In the genomic region with DNA sequence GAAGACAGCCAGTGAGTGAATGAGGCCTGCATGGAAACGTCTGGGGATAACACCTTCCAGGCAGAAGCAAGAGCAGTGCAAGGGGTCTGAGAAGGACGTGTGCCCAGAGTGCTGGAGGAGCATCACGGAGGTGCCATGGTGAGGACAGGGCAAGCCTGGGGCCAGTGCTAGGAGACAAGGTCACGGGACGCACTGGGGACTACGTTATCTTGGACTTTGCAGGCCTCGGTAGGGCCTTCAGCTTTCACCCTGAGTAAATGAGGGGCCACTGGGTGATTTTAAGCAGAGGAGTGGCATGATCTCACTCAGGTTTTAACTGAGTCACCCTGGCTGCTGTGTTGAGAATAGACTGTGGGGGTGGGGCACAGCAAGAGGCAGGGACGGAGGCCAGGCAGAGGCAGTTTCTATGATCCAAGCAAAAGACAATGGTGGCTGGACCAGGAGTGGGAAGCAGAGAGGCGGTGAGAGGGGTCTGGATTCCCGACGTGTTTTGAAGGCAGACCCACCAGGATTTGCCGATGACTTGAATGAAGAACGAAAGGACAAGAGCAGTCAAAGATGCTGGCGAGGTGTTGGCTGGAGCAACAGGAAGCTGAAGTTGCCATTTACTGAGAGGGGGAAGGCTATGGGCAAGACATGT, we compare ENCODE assay signal across 17 cellular contexts.
DNase-seq lines count a peak whose midpoint lies in the region; ATAC-seq, FAIRE-seq and TF ChIP-seq lines count a peak whose summit lies in the region.
"Had no signal": no experiment of that assay in that cellular context is flagged by ENCODE, and none has a peak within 500 bp of the region (broad histone marks: within the 10 kb centered on the region; RNA-seq: fewer than 3 reads in every experiment).

No MANE protein-coding gene starts in this region.

- no peaks in the 10 kb centered on the region; the same call in 1 of the 2 replicates for H3K23me2 ChIP-seq in H1 (ENCODE audit: low read depth, low read length)

- no peak for TF ChIP-seq POLR2A in Peyer's patch (IDR thresholded peaks at IDR 0.05)
- no peak for TF ChIP-seq POLR2A in H1 (IDR thresholded peaks at IDR 0.05; ENCODE audit: control extremely low read depth in 1 of 2, low read depth in 2 of 2, low read length in 2 of 2)

- no peak overlapping the region for H4K5ac ChIP-seq in H1 (ENCODE audit: insufficient read length, low read depth, low read length)

- H4K20me1 ChIP-seq in GM23248 (ENCODE audit: insufficient read depth) (no peaks in the 10 kb centered on the region), H1 (replicated peaks in 1 of 2; ENCODE audit: control insufficient read depth in 1 of 2, insufficient read depth in 2 of 2, low read length in 2 of 2) (no peaks in the 10 kb centered on the region)

- H3K27ac ChIP-seq in GM23248 (no peak overlapping the region), Peyer's patch (no peak overlapping the region), H1 (ENCODE audit: low read depth, low read length) (no peak overlapping the region), foreskin keratinocyte (no peak overlapping the region)
- H3K27ac ChIP-seq in CD4-positive, alpha-beta memory T cell (ENCODE audit: low read depth, low read length) = no peak overlapping the region
- H3K27ac ChIP-seq: HL-60, psoas muscle, SJCRH30 had no signal

- no peaks in the 10 kb centered on the region for H3K36me3 ChIP-seq in GM23248 (ENCODE audit: low read depth)
- H3K36me3 ChIP-seq in Peyer's patch = no peaks in the 10 kb centered on the region
- no peaks in the 10 kb centered on the region for H3K36me3 ChIP-seq in H1 (ENCODE audit: control insufficient read depth in 2 of 4, insufficient read depth in 4 of 4, low read length in 3 of 4)
- no peaks in the 10 kb centered on the region for H3K36me3 ChIP-seq in CD4-positive, alpha-beta memory T cell (ENCODE audit: insufficient read depth, low read length)
- H3K36me3 ChIP-seq: SJCRH30 had no signal

- H3K14ac ChIP-seq in H1 (ENCODE audit: insufficient read length) = no peak overlapping the region

- no peak overlapping the region for H3K4ac ChIP-seq in H1 (replicated peaks; ENCODE audit: insufficient read length, low read depth, low read length)

- H3K9me3 ChIP-seq in GM23248 (ENCODE audit: low read depth) = no peaks in the 10 kb centered on the region
- H3K9me3 ChIP-seq in Peyer's patch = no peaks in the 10 kb centered on the region
- H3K9me3 ChIP-seq in H1 (ENCODE audit: insufficient read depth in 2 of 2, low read depth in 1 of 2, low read length in 1 of 2) = no peaks in the 10 kb centered on the region
- no peaks in the 10 kb centered on the region for H3K9me3 ChIP-seq in CD4-positive, alpha-beta memory T cell (ENCODE audit: control insufficient read depth in 1 of 2, low read length in 2 of 2)
- H3K9me3 ChIP-seq: psoas muscle, SJCRH30 had no signal

- CTCF ChIA-PET in H1 (lab: Charles Lee; ENCODE audit: partially characterized antibody) = interaction anchor here (0.5 to 22.1 kb wide), 2 partner anchors 9 to 225 kb away, joined by 4 to 403 read pairs; no protein-coding TSS in a partner anchor
- CTCF ChIA-PET in CD4-positive, alpha-beta memory T cell (lab: Charles Lee; ENCODE audit: partially characterized antibody) = no interaction called here

- H3K79me2 ChIP-seq in GM23248 (ENCODE audit: insufficient read depth) (no peaks in the 10 kb centered on the region), H1 (ENCODE audit: control insufficient read depth in 1 of 2, insufficient read depth in 2 of 2, low read length in 2 of 2) (no peaks in the 10 kb centered on the region)

- no peak overlapping the region for H3K56ac ChIP-seq in H1 (replicated peaks; ENCODE audit: insufficient read length, low read depth, low read length)

- H3K23ac ChIP-seq in H1 (ENCODE audit: insufficient read length) = no peak overlapping the region

- H2BK12ac ChIP-seq in H1 (ENCODE audit: low read depth, low read length) = no peak overlapping the region

- no peaks in the 10 kb centered on the region for H3K9me2 ChIP-seq in GM23248 (ENCODE audit: insufficient read depth)

- no peak overlapping the region for H3K9ac ChIP-seq in GM23248
- no peak overlapping the region for H3K9ac ChIP-seq in H1 (replicated peaks in 1 of 4; ENCODE audit: extremely low read depth in 1 of 4, low read depth in 3 of 4, low read length in 3 of 4)

- no peak overlapping the region for H3K18ac ChIP-seq in H1 (ENCODE audit: extremely low read depth, low read length)

- 0 out of 2 replicates have a peak overlapping the region, but pooled peaks have one; percentile 21 for H2BK15ac ChIP-seq in H1 (ENCODE audit: low read length)

- no peaks in the 10 kb centered on the region for H3K79me1 ChIP-seq in H1 (ENCODE audit: low read depth, low read length)

- no peak overlapping the region for H2BK5ac ChIP-seq in H1 (ENCODE audit: low read depth, low read length)

- no peaks in the 10 kb centered on the region for H3K9me3 Mint-ChIP-seq in osteocyte (ENCODE audit: unreplicated experiment)
- H3K9me3 Mint-ChIP-seq in CD4-positive, alpha-beta memory T cell = no peaks in the 10 kb centered on the region
- H3K9me3 Mint-ChIP-seq: activated T-helper 1 cell treated with anti-CD3 and anti-CD28 coated beads, Interleukin-12 subunit alpha, Interleukin-12 subunit beta, Interleukin-2, Interleukin-4 antibody, amounts not matched to agents 30 ng/mL and 10 ng/mL and 1 ng/mL, durations not matched to agents 14 hours and 24 hours and 36 hours; naive B cell had no signal

- no peak overlapping the region for H2BK120ac ChIP-seq in H1 (replicated peaks; ENCODE audit: low read depth, low read length)

- no peak overlapping the region for H3K4me3 Mint-ChIP-seq in osteocyte (ENCODE audit: unreplicated experiment)
- H3K4me3 Mint-ChIP-seq in CD4-positive, alpha-beta memory T cell = no peak overlapping the region
- H3K4me3 Mint-ChIP-seq: activated T-helper 1 cell treated with anti-CD3 and anti-CD28 coated beads, Interleukin-12 subunit alpha, Interleukin-12 subunit beta, Interleukin-2, Interleukin-4 antibody, amounts not matched to agents 30 ng/mL and 10 ng/mL and 1 ng/mL, durations not matched to agents 14 hours and 24 hours and 36 hours; naive B cell had no signal

- no peak for ATAC-seq in foreskin keratinocyte
- ATAC-seq: psoas muscle had no signal

- no peak overlapping the region for H4K8ac ChIP-seq in H1 (ENCODE audit: extremely low read depth, insufficient read depth, low read length)

- H2AFZ ChIP-seq in GM23248 (no peak overlapping the region), H1 (ENCODE audit: low read length) (no peak overlapping the region)

- POLR2A ChIA-PET in H1 (lab: Charles Lee; ENCODE audit: partially characterized antibody) = no interaction called here
- POLR2A ChIA-PET in CD4-positive, alpha-beta memory T cell (lab: Charles Lee; ENCODE audit: partially characterized antibody) = no interaction called here

- no peak for TF ChIP-seq RAD21 in H1 (IDR thresholded peaks at IDR 0.05 in 1 of 2, conservative IDR thresholded peaks at IDR 0.05 in 1 of 2; ENCODE audit: low read depth in 2 of 2, low read length in 2 of 2)

- H2BK20ac ChIP-seq in H1 (ENCODE audit: low read length) = no peak overlapping the region

- no peak overlapping the region for H3K4me2 ChIP-seq in GM23248 (ENCODE audit: unreplicated experiment)
- H3K4me2 ChIP-seq in H1 (ENCODE audit: insufficient read depth in 1 of 2, low read depth in 2 of 2, low read length in 2 of 2) = no peak overlapping the region

- no peak for FAIRE-seq in H1 (lab: Jason Lieb, UNC)

- in situ Hi-C loops in GM23248 (cut with MboI) = loop anchor here (25.0 kb wide), 2 partner anchors 337 to 462 kb away; no protein-coding TSS in a partner anchor

- H3K36me3 Mint-ChIP-seq in osteocyte (ENCODE audit: unreplicated experiment) = peaks cover 2% of the 10 kb centered on the region
- no peaks in the 10 kb centered on the region for H3K36me3 Mint-ChIP-seq in CD4-positive, alpha-beta memory T cell
- H3K36me3 Mint-ChIP-seq: naive B cell had no signal

- no peak for TF ChIP-seq CTCF in Peyer's patch (IDR thresholded peaks at IDR 0.05)
- no peak for TF ChIP-seq CTCF in H1 (IDR thresholded peaks at IDR 0.05; ENCODE audit: control extremely low read depth in 1 of 3, insufficient read depth in 1 of 3, low read depth in 1 of 3, low read length in 3 of 3)
- TF ChIP-seq CTCF in osteocyte (IDR thresholded peaks at IDR 0.05) = no peak
- no peak for TF ChIP-seq CTCF in foreskin keratinocyte (conservative IDR thresholded peaks at IDR 0.05)

- H3K27me3 ChIP-seq in GM23248 (replicated peaks; ENCODE audit: insufficient read depth) = no peaks in the 10 kb centered on the region
- no peaks in the 10 kb centered on the region for H3K27me3 ChIP-seq in Peyer's patch
- H3K27me3 ChIP-seq in H1 (replicated peaks in 1 of 4; ENCODE audit: control insufficient read depth in 3 of 4, extremely low read depth in 1 of 4, insufficient read depth in 3 of 4, low read length in 3 of 4) = no peaks in the 10 kb centered on the region
- H3K27me3 ChIP-seq in foreskin keratinocyte = no peaks in the 10 kb centered on the region
- no peaks in the 10 kb centered on the region for H3K27me3 ChIP-seq in CD4-positive, alpha-beta memory T cell (ENCODE audit: insufficient read depth, low read length)
- H3K27me3 ChIP-seq: dorsolateral prefrontal cortex, SJCRH30 had no signal

- DNase-seq in GM23248 (peak; percentile 54), Peyer's patch (peak in 2 of 3 donors; percentile 21 to 23), H1 (ENCODE audit: low read depth in 1 of 2, low spot score in 2 of 2) (no peak), osteocyte (ENCODE audit: extremely low spot score, unreplicated experiment) (peak; percentile 73), foreskin keratinocyte (no peak), DMS79 treated with DMSO at 0.1 percent for 48 hours (lab: John Stamatoyannopoulos, UW) (no peak)
- DNase-seq in CD4-positive, alpha-beta memory T cell = no peak
- DNase-seq: activated CD4-positive, alpha-beta T cell treated with anti-CD3 and anti-CD28 coated beads, Interleukin-2, amount 50 U/mL, for 1 hour; naive B cell; NCI-H1436; NCI-H446 treated with DMSO at 0.1 percent for 48 hours; psoas muscle; SJCRH30; T1000 had no signal

- H3F3A ChIP-seq in GM23248 (ENCODE audit: insufficient read depth) = no peaks in the 10 kb centered on the region

- peaks cover 36% of the 10 kb centered on the region for H3K4me1 Mint-ChIP-seq in osteocyte (ENCODE audit: unreplicated experiment)
- peaks cover 0 to 2% (median 0%) of the 10 kb centered on the region in 4 donors for H3K4me1 Mint-ChIP-seq in CD4-positive, alpha-beta memory T cell
- H3K4me1 Mint-ChIP-seq: naive B cell had no signal

- H3K4me3 ChIP-seq in GM23248 = no peak overlapping the region
- H3K4me3 ChIP-seq in Peyer's patch = no peak overlapping the region
- H3K4me3 ChIP-seq in H1 (ENCODE audit: extremely low read depth in 1 of 4, insufficient read depth in 2 of 4, low read depth in 3 of 4, low read length in 4 of 4) = no peak overlapping the region
- H3K4me3 ChIP-seq in CD4-positive, alpha-beta memory T cell (ENCODE audit: low read length in 2 of 2) = no peak overlapping the region
- H3K4me3 ChIP-seq: dorsolateral prefrontal cortex, psoas muscle, SJCRH30 had no signal

- no peak for TF ChIP-seq EP300 in H1 (IDR thresholded peaks at IDR 0.05; ENCODE audit: borderline replicate concordance in 1 of 2, low read depth in 2 of 2, low read length in 2 of 2)

- WGBS in GM23248 (ENCODE audit: low coverage in 1 of 2, low lambda C conversion rate in 2 of 2, missing lambda C conversion rate in 2 of 2), 2 experiments = 90 to 92% methylated on average over 14 of the region's 14 CpGs
- 87% methylated on average over 14 of the region's 14 CpGs; no CpG with 5 or more reads in 1 of the 2 experiments for WGBS in H1 (ENCODE audit: extremely low coverage in 1 of 2, insufficient coverage in 1 of 2, insufficient read length in 1 of 2, insufficient replicate concordance in 2 of 2, low coverage in 1 of 2, low lambda C conversion rate in 2 of 2, missing lambda C conversion rate in 1 of 2), 2 experiments

- intact Hi-C loops in CD4-positive, alpha-beta memory T cell (cut with micrococcal nuclease) = no loop called here

- H3K4me1 ChIP-seq in GM23248 (ENCODE audit: insufficient read depth) (peaks cover 15% of the 10 kb centered on the region), Peyer's patch (no peaks in the 10 kb centered on the region), H1 (replicated peaks in 1 of 4; ENCODE audit: control insufficient read depth in 3 of 4, insufficient read depth in 4 of 4, low read length in 3 of 4) (no peaks in the 10 kb centered on the region; a peak in 1 of 7 replicates), foreskin keratinocyte (no peaks in the 10 kb centered on the region)
- no peaks in the 10 kb centered on the region for H3K4me1 ChIP-seq in CD4-positive, alpha-beta memory T cell (ENCODE audit: insufficient read depth, low read length)
- H3K4me1 ChIP-seq: psoas muscle had no signal

- H3K27ac Mint-ChIP-seq in osteocyte (ENCODE audit: unreplicated experiment) = no peak overlapping the region
- peak overlapping the region in 2 of 7 donors; percentile 10 to 62 for H3K27ac Mint-ChIP-seq in CD4-positive, alpha-beta memory T cell

- no peak overlapping the region for H4K91ac ChIP-seq in H1 (replicated peaks; ENCODE audit: insufficient read length, low read length)

- no peaks in the 10 kb centered on the region for H3K27me3 Mint-ChIP-seq in osteocyte (ENCODE audit: unreplicated experiment)
- no peaks in the 10 kb centered on the region for H3K27me3 Mint-ChIP-seq in CD4-positive, alpha-beta memory T cell

- H2AK5ac ChIP-seq in H1 (ENCODE audit: low read depth, low read length) = no peak overlapping the region

Comparison
In these comparisons a context has a peak if more than half of its experiments do, and no peak if none do; other contexts are left out.
1. DNase-seq: peak in GM23248 (single experiment), Peyer's patch (2 of 3) and osteocyte (single experiment); none in H1 (0 of 2), foreskin keratinocyte (0 of 2), CD4-positive, alpha-beta memory T cell (0 of 5) and DMS79 treated with DMSO at 0.1 percent for 48 hours (single experiment).